ENCODE assay signal across 8 cellular contexts in the genomic region with DNA sequence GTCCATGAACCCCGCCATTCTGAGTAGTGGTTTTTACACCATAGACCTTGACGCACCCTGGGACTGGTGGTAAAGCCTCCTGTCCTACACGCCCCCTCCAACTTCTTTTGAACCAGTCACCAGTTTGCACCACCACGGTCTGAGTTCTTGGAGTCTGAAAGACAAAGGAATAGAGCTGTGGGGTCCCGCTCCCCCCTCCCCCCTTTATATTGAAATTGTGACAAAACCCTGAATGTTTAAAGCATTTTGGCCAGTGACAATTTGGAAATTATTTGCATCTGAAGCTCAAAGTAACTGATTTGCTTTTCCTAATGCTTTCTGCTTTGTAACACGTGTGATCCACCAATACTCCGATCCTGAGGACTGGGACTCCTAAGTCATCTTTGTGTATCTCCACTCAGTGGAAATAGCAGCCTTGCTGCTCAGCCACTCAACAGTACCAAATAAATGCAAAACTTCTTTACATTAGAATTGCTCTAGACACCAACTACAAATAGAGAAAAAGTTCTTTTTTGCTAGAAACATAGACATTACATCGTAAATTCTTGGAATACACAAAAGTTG.
A peak's percentile ranks its signal among the peaks of the same experiment; 100 is the strongest.
DNase-seq lines count a peak whose midpoint lies in the region; ATAC-seq lines count a peak whose summit lies in the region.

No MANE protein-coding gene starts in this region.

- peaks cover 12% of the 10 kb centered on the region for H3K4me1 ChIP-seq in mucosa of stomach (ENCODE audit: control insufficient read depth, insufficient read depth, low read length)

- no peaks in the 10 kb centered on the region for H3K27me3 ChIP-seq in mucosa of stomach (ENCODE audit: control insufficient read depth, insufficient read depth, low read length)

- peak overlapping the region; percentile 100 for H3K9ac ChIP-seq in mucosa of stomach (ENCODE audit: low read length)

- H3K9me3 ChIP-seq in mucosa of stomach (ENCODE audit: control insufficient read depth, low read length): no peaks in the 10 kb centered on the region

- H3K27ac ChIP-seq in caudate nucleus (ENCODE audit: low read depth, low read length): peak overlapping the region; percentile 83

- H3K4me3 ChIP-seq in mucosa of stomach (ENCODE audit: low read length): peak overlapping the region; percentile 99

- no peak for ATAC-seq in GM21737 (IDR thresholded peaks at IDR 0.05; ENCODE audit: unreplicated experiment)

- peaks cover 12% of the 10 kb centered on the region for H3K36me3 ChIP-seq in mucosa of stomach (ENCODE audit: control insufficient read depth, insufficient read depth, low read length)

- DNase-seq in NCI-H2196 (lab: John Stamatoyannopoulos, UW; ENCODE audit: unreplicated experiment) (peak; percentile 50), NCI-H2196 treated with DMSO at 0.1 percent for 48 hours (lab: John Stamatoyannopoulos, UW; ENCODE audit: unreplicated experiment) (no peak), NCI-H146 treated with DMSO at 0.1 percent for 48 hours (lab: John Stamatoyannopoulos, UW; ENCODE audit: unreplicated experiment) (peak; percentile 37), caudate nucleus (lab: John Stamatoyannopoulos, UW) (peak in 1 of 61 donors; percentile 50), NCI-H1436 treated with DMSO at 0.1 percent for 48 hours (lab: John Stamatoyannopoulos, UW) (no peak), NCI-H187 treated with DMSO at 0.1 percent for 48 hours (lab: John Stamatoyannopoulos, UW) (no peak)

Comparison
In these comparisons a context has a peak if more than half of its experiments do, and no peak if none do; other contexts are left out.
1. DNase-seq: peak in NCI-H2196 (single experiment) and NCI-H146 treated with DMSO at 0.1 percent for 48 hours (single experiment); none in NCI-H2196 treated with DMSO at 0.1 percent for 48 hours (single experiment), NCI-H1436 treated with DMSO at 0.1 percent for 48 hours (single experiment) and NCI-H187 treated with DMSO at 0.1 percent for 48 hours (single experiment).